Comparison of ENCODE assay signal across 8 cellular contexts in genomic region chr1:44786138-44786840, GRCh38. TPM values are rescaled to one million over a fixed set of nuclear protein-coding genes. Genes with fewer than 3 reads are reported as not detected.
A peak's percentile ranks its signal among the peaks of the same experiment; 100 is the strongest.
DNase-seq lines count a peak whose midpoint lies in the region; ATAC-seq and TF ChIP-seq lines count a peak whose summit lies in the region.

No MANE protein-coding gene starts in this region.

- H3K9me3 ChIP-seq in ovary: no peaks in the 10 kb centered on the region
- H3K9me3 ChIP-seq in aorta (ENCODE audit: control insufficient read depth, low read length): no peaks in the 10 kb centered on the region

- intact Hi-C loops in head of caudate nucleus (cut with DNase I) (no loop called here), ovary (cut with DNase I) (loop anchor here in 3 of 4 donors (5.0 to 10.0 kb wide), 5 partner anchors 36 to 516 kb away; partner anchors contain the start of genes HECTD3 (in 1 of the 3), KIF2C (in 1 of the 3), RNU5D-1 (in 1 of the 3) and UROD (in 1 of the 3)), aorta (cut with DNase I) (loop anchor here (5.0 to 10.0 kb wide), 2 partner anchors 46 to 49 kb away; no protein-coding TSS in a partner anchor)

- H3K27ac ChIP-seq in ovary (peak overlapping the region; percentile 66 to 80), aorta (ENCODE audit: low read depth in 1 of 2, low read length in 2 of 2) (peak overlapping the region in 1 of 2 donors; percentile 74)

- TF ChIP-seq EP300 in ovary (IDR thresholded peaks at IDR 0.05): no peak

- DNase-seq in COR-L47 (lab: John Stamatoyannopoulos, UW): peak; percentile 3
- DNase-seq in OCI-M1 (lab: John Stamatoyannopoulos, UW): peak; percentile 50
- peak; percentile 62 for DNase-seq in activated gamma-delta T cell treated with anti-CD3 and anti-CD28 coated beads, Interleukin-2, amount 50 U/mL, for 16 hours (ENCODE audit: low read depth)
- DNase-seq in head of caudate nucleus: peak in 26 of 42 donors; percentile 34 to 80 (median 58)
- peak; percentile 79 to 85 (median 84) for DNase-seq in ovary
- peak; percentile 81 to 89 for DNase-seq in aorta
- DNase-seq in GF-D8 (lab: John Stamatoyannopoulos, UW): no peak

- H3K27me3 ChIP-seq in ovary: no peaks in the 10 kb centered on the region
- no peaks in the 10 kb centered on the region for H3K27me3 ChIP-seq in aorta (ENCODE audit: control insufficient read depth in 1 of 2, insufficient read depth in 2 of 2, low read length in 1 of 2)

- H3K4me3 ChIP-seq in ovary (peak overlapping the region; percentile 38), aorta (ENCODE audit: low read length in 2 of 2) (peak overlapping the region in 1 of 2 donors; percentile 23)

- no peak for TF ChIP-seq POLR2A in ovary (IDR thresholded peaks at IDR 0.05)

- WGBS in ovary, 3 donors: 2 to 4% (median 4%) methylated on average over 49 of the region's 49 CpGs
- WGBS in aorta, 2 donors: 5 to 6% methylated on average over 48 to 49 of the region's 49 CpGs

- H3K36me3 ChIP-seq in ovary: no peaks in the 10 kb centered on the region
- no peaks in the 10 kb centered on the region for H3K36me3 ChIP-seq in aorta (ENCODE audit: control insufficient read depth in 1 of 2, insufficient read depth in 2 of 2, low read length in 1 of 2)

- H3K4me1 ChIP-seq in ovary (ENCODE audit: insufficient read depth): peaks cover 5% of the 10 kb centered on the region
- H3K4me1 ChIP-seq in aorta (ENCODE audit: control insufficient read depth in 1 of 2, insufficient read depth in 2 of 2, low read length in 2 of 2): no peaks in the 10 kb centered on the region

- ATAC-seq in GM21825 (IDR thresholded peaks at IDR 0.05; ENCODE audit: unreplicated experiment) (peak; percentile 48), aorta (ENCODE audit: low FRiP score) (peak; percentile 79)

- TF ChIP-seq CTCF in ovary (IDR thresholded peaks at IDR 0.05): peak; percentile 97 to 99 (median 99)

RNA-seq across cellular contexts. Expression of gene BEST4, which starts 1.7 kb away (rescaled TPM):
- total RNA-seq in ovary (1 to 10 TPM in 3 of 7 donors, under 1 TPM in 4; 0.50 to 1.7 (median 0.67) TPM), aorta (under 1 TPM; 0.30 to 0.32 TPM)
- polyA plus RNA-seq in ovary (under 1 TPM; 0.25 to 0.29 TPM), aorta (1 to 10 TPM; 1.1 to 1.8 TPM)

RNA-seq across cellular contexts. Expression of gene RPS8, which starts 10.9 kb away (rescaled TPM):
- over 10,000 TPM in 1 of 7 donors, 1,000 to 10,000 TPM in 6; 5,023 to 10,301 (median 5,328) TPM for total RNA-seq in ovary
- 1,000 to 10,000 TPM; 3,305 to 7,199 TPM for polyA plus RNA-seq in ovary
- 1,000 to 10,000 TPM; 1,373 to 1,500 TPM for total RNA-seq in aorta
- 1,000 to 10,000 TPM; 2,358 to 3,400 TPM for polyA plus RNA-seq in aorta

RNA-seq across cellular contexts. Expression of gene PLK3, which starts 13.9 kb away (rescaled TPM):
- total RNA-seq in ovary (10 to 100 TPM; 12.3 to 68.6 (median 25.2) TPM), aorta (10 to 100 TPM; 28.8 to 84.3 TPM)
- polyA plus RNA-seq in ovary (1 to 10 TPM; 4.2 to 9.7 TPM), aorta (10 to 100 TPM; 16.2 to 73.3 TPM)

RNA-seq across cellular contexts. Expression of gene DYNLT4, which starts 20.9 kb away (rescaled TPM):
- total RNA-seq in ovary (10 to 100 TPM in 1 of 7 donors, 1 to 10 TPM in 2, under 1 TPM in 4; 0.35 to 23.7 (median 0.84) TPM), aorta (under 1 TPM; 0.81 to 0.87 TPM)
- polyA plus RNA-seq in ovary (under 1 TPM in 1 of 2 donors, not detected in 1; 0.22 TPM), aorta (1 to 10 TPM in 1 of 2 donors, not detected in 1; 3.0 TPM)

RNA-seq across cellular contexts. Expression of gene BTBD19, which starts 22.0 kb away (rescaled TPM):
- total RNA-seq in ovary (10 to 100 TPM in 5 of 7 donors, 1 to 10 TPM in 2; 7.7 to 24.3 (median 19.4) TPM), aorta (10 to 100 TPM; 38.5 to 41.1 TPM)
- polyA plus RNA-seq in ovary (1 to 10 TPM; 7.1 to 8.5 TPM), aorta (10 to 100 TPM in 1 of 2 donors, 1 to 10 TPM in 1; 5.1 to 35.4 TPM)
